In the genomic region with DNA sequence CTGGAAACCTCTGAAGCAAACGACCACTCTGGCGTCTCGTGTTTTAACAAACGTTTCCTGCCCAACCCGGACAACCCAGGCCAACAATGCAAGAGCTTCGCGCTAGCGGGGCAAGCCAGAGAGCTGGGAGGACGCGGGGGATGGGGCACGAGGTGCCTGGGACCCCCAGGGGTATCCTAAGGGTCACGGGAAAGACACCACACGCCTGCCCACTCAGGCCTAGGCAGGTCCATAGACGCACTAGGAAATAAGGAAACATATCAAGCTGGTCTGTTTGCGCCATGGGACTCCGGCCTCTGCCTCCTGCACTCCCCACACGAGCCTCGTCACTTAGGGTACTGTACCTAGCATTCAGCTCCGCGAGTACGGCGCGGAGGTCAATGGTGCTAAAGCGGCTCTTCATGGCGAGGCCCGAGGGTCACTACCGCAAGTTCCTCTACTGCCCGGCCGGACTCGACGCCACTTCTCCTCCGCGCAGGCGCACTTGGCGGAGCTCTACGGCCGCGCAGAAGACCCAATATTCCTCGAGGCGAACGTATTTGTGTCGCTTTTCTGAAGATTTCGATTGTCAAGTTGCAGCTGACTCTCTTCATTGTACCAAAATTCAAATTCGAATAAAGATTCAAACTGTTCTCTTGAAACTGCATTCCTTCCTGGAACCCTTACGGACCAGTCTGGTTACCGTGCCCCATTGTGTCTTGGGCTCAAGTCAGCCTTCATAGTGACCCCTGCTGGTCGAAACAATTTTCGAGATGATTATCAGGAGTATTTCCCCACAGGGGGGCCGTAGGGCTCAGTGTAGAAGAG, we compare ENCODE assay signal across 1 cellular context.
TF ChIP-seq lines count a peak whose summit lies in the region.

A gene with protein sequence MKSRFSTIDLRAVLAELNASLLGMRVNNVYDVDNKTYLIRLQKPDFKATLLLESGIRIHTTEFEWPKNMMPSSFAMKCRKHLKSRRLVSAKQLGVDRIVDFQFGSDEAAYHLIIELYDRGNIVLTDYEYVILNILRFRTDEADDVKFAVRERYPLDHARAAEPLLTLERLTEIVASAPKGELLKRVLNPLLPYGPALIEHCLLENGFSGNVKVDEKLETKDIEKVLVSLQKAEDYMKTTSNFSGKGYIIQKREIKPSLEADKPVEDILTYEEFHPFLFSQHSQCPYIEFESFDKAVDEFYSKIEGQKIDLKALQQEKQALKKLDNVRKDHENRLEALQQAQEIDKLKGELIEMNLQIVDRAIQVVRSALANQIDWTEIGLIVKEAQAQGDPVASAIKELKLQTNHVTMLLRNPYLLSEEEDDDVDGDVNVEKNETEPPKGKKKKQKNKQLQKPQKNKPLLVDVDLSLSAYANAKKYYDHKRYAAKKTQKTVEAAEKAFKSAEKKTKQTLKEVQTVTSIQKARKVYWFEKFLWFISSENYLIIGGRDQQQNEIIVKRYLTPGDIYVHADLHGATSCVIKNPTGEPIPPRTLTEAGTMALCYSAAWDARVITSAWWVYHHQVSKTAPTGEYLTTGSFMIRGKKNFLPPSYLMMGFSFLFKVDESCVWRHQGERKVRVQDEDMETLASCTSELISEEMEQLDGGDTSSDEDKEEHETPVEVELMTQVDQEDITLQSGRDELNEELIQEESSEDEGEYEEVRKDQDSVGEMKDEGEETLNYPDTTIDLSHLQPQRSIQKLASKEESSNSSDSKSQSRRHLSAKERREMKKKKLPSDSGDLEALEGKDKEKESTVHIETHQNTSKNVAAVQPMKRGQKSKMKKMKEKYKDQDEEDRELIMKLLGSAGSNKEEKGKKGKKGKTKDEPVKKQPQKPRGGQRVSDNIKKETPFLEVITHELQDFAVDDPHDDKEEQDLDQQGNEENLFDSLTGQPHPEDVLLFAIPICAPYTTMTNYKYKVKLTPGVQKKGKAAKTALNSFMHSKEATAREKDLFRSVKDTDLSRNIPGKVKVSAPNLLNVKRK (minus strand): TSS at position 438 of the 807 bp plus-strand sequence. CDS start 35 bp downstream, at position 403.

TF ChIP-seq in HepG2, 621 proteins besides CTCF, POLR2A, EP300 and RAD21 (continued from another document and continues in another):
- TF ChIP-seq, protein P1, sequence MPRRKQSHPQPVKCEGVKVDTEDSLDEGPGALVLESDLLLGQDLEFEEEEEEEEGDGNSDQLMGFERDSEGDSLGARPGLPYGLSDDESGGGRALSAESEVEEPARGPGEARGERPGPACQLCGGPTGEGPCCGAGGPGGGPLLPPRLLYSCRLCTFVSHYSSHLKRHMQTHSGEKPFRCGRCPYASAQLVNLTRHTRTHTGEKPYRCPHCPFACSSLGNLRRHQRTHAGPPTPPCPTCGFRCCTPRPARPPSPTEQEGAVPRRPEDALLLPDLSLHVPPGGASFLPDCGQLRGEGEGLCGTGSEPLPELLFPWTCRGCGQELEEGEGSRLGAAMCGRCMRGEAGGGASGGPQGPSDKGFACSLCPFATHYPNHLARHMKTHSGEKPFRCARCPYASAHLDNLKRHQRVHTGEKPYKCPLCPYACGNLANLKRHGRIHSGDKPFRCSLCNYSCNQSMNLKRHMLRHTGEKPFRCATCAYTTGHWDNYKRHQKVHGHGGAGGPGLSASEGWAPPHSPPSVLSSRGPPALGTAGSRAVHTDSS (CRISPR knock-in tag; conservative IDR thresholded peaks at IDR 0.05): no peak
- TF ChIP-seq ZC3H13 (CRISPR knock-in tag; IDR thresholded peaks at IDR 0.05) (no peak), ZNF224 (CRISPR knock-in tag; IDR thresholded peaks at IDR 0.05) (peak; percentile 83), ZNF737 (CRISPR knock-in tag; IDR thresholded peaks at IDR 0.05; ENCODE audit: borderline replicate concordance) (peak; percentile 94; the same call in 1 of the 2 replicates), FOSL2 (CRISPR knock-in tag; IDR thresholded peaks at IDR 0.05) (peak; percentile 16; the same call in 1 of the 2 replicates), ZNF773 (CRISPR knock-in tag; IDR thresholded peaks at IDR 0.05; ENCODE audit: borderline replicate concordance) (no peak), RXRA (CRISPR knock-in tag; IDR thresholded peaks at IDR 0.05) (no peak), PHF8 (CRISPR knock-in tag; IDR thresholded peaks at IDR 0.05) (peak; percentile 96), PAF1 (CRISPR knock-in tag; IDR thresholded peaks at IDR 0.05) (no peak), ATF7 (IDR thresholded peaks at IDR 0.05) (no peak), ATF7 (CRISPR knock-in tag; IDR thresholded peaks at IDR 0.05) (no peak), ZBTB7A (CRISPR knock-in tag; IDR thresholded peaks at IDR 0.05) (peak; percentile 84), POLR2AphosphoS2 (IDR thresholded peaks at IDR 0.05; ENCODE audit: low read depth, low read length) (no peak), TOPORS (CRISPR knock-in tag; IDR thresholded peaks at IDR 0.05) (0 out of 2 replicates have a peak, but pooled peaks have one; percentile 68), ISX (CRISPR knock-in tag; conservative IDR thresholded peaks at IDR 0.05) (no peak), TGIF2 (CRISPR knock-in tag; IDR thresholded peaks at IDR 0.05) (0 out of 2 replicates have a peak, but pooled peaks have one; percentile 22), ZNF652 (CRISPR knock-in tag; IDR thresholded peaks at IDR 0.05; ENCODE audit: borderline replicate concordance, low read depth) (no peak), ZNF460 (CRISPR knock-in tag; IDR thresholded peaks at IDR 0.05; ENCODE audit: borderline replicate concordance) (peak; percentile 11; the same call in 1 of the 2 replicates), ZNF557 (CRISPR knock-in tag; IDR thresholded peaks at IDR 0.05) (no peak), GATA4 (IDR thresholded peaks at IDR 0.05; ENCODE audit: borderline replicate concordance, low read depth) (no peak; the same call in 1 of the 2 replicates), U2AF2 (IDR thresholded peaks at IDR 0.05; ENCODE audit: low read depth, low read length) (no peak), TBX2 (CRISPR knock-in tag; IDR thresholded peaks at IDR 0.05; ENCODE audit: borderline replicate concordance) (peak; percentile 82), ZEB1 (IDR thresholded peaks at IDR 0.05; ENCODE audit: insufficient replicate concordance, low read depth) (no peak), TBX3 (IDR thresholded peaks at IDR 0.05; ENCODE audit: borderline replicate concordance) (no peak)
- TF ChIP-seq, protein P2, sequence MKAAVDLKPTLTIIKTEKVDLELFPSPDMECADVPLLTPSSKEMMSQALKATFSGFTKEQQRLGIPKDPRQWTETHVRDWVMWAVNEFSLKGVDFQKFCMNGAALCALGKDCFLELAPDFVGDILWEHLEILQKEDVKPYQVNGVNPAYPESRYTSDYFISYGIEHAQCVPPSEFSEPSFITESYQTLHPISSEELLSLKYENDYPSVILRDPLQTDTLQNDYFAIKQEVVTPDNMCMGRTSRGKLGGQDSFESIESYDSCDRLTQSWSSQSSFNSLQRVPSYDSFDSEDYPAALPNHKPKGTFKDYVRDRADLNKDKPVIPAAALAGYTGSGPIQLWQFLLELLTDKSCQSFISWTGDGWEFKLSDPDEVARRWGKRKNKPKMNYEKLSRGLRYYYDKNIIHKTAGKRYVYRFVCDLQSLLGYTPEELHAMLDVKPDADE (CRISPR knock-in tag; IDR thresholded peaks at IDR 0.05): no peak
- TF ChIP-seq, protein P3, sequence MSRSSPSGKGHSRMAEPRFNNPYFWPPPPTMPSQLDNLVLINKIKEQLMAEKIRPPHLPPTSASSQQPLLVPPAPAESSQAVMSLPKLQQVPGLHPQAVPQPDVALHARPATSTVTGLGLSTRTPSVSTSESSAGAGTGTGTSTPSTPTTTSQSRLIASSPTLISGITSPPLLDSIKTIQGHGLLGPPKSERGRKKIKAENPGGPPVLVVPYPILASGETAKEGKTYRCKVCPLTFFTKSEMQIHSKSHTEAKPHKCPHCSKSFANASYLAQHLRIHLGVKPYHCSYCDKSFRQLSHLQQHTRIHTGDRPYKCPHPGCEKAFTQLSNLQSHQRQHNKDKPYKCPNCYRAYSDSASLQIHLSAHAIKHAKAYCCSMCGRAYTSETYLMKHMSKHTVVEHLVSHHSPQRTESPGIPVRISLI (CRISPR knock-in tag; IDR thresholded peaks at IDR 0.05; ENCODE audit: borderline replicate concordance): no peak
- TF ChIP-seq, protein P4, sequence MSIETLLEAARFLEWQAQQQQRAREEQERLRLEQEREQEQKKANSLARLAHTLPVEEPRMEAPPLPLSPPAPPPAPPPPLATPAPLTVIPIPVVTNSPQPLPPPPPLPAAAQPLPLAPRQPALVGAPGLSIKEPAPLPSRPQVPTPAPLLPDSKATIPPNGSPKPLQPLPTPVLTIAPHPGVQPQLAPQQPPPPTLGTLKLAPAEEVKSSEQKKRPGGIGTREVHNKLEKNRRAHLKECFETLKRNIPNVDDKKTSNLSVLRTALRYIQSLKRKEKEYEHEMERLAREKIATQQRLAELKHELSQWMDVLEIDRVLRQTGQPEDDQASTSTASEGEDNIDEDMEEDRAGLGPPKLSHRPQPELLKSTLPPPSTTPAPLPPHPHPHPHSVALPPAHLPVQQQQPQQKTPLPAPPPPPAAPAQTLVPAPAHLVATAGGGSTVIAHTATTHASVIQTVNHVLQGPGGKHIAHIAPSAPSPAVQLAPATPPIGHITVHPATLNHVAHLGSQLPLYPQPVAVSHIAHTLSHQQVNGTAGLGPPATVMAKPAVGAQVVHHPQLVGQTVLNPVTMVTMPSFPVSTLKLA (IDR thresholded peaks at IDR 0.05): no peak
- TF ChIP-seq, protein P5, sequence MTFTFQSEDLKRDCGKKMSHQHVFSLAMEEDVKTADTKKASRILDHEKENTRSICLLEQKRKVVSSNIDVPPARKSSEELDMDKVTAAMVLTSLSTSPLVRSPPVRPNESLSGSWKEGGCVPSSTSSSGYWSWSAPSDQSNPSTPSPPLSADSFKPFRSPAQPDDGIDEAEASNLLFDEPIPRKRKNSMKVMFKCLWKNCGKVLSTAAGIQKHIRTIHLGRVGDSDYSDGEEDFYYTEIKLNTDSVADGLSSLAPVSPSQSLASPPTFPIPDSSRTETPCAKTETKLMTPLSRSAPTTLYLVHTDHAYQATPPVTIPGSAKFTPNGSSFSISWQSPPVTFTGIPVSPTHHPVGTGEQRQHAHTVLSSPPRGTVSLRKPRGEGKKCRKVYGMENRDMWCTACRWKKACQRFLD (CRISPR knock-in tag; IDR thresholded peaks at IDR 0.05; ENCODE audit: borderline replicate concordance): no peak; the same call in 1 of the 2 replicates
- TF ChIP-seq, protein P6, sequence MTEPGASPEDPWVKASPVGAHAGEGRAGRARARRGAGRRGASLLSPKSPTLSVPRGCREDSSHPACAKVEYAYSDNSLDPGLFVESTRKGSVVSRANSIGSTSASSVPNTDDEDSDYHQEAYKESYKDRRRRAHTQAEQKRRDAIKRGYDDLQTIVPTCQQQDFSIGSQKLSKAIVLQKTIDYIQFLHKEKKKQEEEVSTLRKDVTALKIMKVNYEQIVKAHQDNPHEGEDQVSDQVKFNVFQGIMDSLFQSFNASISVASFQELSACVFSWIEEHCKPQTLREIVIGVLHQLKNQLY (CRISPR knock-in tag; IDR thresholded peaks at IDR 0.05): peak; percentile 29; the same call in 1 of the 2 replicates
- TF ChIP-seq, protein P7, sequence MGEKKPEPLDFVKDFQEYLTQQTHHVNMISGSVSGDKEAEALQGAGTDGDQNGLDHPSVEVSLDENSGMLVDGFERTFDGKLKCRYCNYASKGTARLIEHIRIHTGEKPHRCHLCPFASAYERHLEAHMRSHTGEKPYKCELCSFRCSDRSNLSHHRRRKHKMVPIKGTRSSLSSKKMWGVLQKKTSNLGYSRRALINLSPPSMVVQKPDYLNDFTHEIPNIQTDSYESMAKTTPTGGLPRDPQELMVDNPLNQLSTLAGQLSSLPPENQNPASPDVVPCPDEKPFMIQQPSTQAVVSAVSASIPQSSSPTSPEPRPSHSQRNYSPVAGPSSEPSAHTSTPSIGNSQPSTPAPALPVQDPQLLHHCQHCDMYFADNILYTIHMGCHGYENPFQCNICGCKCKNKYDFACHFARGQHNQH (CRISPR knock-in tag; IDR thresholded peaks at IDR 0.05): peak; percentile 55; the same call in 1 of the 2 replicates
- TF ChIP-seq, protein P8, sequence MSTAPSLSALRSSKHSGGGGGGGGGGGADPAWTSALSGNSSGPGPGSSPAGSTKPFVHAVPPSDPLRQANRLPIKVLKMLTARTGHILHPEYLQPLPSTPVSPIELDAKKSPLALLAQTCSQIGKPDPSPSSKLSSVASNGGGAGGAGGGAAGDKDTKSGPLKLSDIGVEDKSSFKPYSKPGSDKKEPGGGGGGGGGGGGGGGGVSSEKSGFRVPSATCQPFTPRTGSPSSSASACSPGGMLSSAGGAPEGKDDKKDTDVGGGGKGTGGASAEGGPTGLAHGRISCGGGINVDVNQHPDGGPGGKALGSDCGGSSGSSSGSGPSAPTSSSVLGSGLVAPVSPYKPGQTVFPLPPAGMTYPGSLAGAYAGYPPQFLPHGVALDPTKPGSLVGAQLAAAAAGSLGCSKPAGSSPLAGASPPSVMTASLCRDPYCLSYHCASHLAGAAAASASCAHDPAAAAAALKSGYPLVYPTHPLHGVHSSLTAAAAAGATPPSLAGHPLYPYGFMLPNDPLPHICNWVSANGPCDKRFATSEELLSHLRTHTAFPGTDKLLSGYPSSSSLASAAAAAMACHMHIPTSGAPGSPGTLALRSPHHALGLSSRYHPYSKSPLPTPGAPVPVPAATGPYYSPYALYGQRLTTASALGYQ (CRISPR knock-in tag; IDR thresholded peaks at IDR 0.05): no peak
- TF ChIP-seq, protein P9, sequence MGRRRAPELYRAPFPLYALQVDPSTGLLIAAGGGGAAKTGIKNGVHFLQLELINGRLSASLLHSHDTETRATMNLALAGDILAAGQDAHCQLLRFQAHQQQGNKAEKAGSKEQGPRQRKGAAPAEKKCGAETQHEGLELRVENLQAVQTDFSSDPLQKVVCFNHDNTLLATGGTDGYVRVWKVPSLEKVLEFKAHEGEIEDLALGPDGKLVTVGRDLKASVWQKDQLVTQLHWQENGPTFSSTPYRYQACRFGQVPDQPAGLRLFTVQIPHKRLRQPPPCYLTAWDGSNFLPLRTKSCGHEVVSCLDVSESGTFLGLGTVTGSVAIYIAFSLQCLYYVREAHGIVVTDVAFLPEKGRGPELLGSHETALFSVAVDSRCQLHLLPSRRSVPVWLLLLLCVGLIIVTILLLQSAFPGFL (CRISPR knock-in tag; IDR thresholded peaks at IDR 0.05): no peak
- TF ChIP-seq, protein P10, sequence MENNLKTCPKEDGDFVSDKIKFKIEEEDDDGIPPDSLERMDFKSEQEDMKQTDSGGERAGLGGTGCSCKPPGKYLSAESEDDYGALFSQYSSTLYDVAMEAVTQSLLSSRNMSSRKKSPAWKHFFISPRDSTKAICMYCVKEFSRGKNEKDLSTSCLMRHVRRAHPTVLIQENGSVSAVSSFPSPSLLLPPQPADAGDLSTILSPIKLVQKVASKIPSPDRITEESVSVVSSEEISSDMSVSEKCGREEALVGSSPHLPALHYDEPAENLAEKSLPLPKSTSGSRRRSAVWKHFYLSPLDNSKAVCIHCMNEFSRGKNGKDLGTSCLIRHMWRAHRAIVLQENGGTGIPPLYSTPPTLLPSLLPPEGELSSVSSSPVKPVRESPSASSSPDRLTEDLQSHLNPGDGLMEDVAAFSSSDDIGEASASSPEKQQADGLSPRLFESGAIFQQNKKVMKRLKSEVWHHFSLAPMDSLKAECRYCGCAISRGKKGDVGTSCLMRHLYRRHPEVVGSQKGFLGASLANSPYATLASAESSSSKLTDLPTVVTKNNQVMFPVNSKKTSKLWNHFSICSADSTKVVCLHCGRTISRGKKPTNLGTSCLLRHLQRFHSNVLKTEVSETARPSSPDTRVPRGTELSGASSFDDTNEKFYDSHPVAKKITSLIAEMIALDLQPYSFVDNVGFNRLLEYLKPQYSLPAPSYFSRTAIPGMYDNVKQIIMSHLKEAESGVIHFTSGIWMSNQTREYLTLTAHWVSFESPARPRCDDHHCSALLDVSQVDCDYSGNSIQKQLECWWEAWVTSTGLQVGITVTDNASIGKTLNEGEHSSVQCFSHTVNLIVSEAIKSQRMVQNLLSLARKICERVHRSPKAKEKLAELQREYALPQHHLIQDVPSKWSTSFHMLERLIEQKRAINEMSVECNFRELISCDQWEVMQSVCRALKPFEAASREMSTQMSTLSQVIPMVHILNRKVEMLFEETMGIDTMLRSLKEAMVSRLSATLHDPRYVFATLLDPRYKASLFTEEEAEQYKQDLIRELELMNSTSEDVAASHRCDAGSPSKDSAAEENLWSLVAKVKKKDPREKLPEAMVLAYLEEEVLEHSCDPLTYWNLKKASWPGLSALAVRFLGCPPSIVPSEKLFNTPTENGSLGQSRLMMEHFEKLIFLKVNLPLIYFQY (CRISPR knock-in tag; IDR thresholded peaks at IDR 0.05; ENCODE audit: borderline replicate concordance): peak; percentile 40; the same call in 1 of the 2 replicates
